Comparison of ENCODE assay signal across 1 cellular context in the genomic region with DNA sequence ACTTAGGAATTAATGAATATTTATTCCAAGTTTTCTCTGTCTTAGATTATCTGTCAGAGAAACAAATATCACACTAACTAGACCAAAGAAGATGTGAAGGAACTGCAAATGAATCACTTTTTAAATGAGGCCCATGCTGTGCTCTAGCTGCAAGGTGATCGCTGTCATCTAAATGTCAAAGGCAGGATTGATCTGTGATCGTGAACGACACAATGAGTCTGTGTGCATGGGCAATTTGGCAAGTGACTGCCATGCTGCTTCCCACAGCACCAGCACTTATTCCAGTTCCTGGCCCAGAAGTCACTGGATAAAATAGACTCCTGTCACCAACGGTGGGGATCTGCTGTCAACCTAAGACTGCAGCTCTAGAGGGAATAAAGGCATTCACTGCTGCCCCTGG.
A peak's percentile ranks its signal among the peaks of the same experiment; 100 is the strongest.
TF ChIP-seq lines count a peak whose summit lies in the region.

No MANE protein-coding gene starts in this region.

TF ChIP-seq in WTC11, 78 proteins besides CTCF, POLR2A, EP300 and RAD21 (continued from another document):
- 0 out of 2 replicates have a peak, but pooled peaks have one; percentile 26 for TF ChIP-seq FOXP4 (CRISPR knock-in tag; IDR thresholded peaks at IDR 0.05)
- no peak for TF ChIP-seq NFYB (CRISPR knock-in tag; conservative IDR thresholded peaks at IDR 0.05; ENCODE audit: low read depth)
- no peak for TF ChIP-seq ATF1 (CRISPR knock-in tag; IDR thresholded peaks at IDR 0.05)
- TF ChIP-seq, protein P1, sequence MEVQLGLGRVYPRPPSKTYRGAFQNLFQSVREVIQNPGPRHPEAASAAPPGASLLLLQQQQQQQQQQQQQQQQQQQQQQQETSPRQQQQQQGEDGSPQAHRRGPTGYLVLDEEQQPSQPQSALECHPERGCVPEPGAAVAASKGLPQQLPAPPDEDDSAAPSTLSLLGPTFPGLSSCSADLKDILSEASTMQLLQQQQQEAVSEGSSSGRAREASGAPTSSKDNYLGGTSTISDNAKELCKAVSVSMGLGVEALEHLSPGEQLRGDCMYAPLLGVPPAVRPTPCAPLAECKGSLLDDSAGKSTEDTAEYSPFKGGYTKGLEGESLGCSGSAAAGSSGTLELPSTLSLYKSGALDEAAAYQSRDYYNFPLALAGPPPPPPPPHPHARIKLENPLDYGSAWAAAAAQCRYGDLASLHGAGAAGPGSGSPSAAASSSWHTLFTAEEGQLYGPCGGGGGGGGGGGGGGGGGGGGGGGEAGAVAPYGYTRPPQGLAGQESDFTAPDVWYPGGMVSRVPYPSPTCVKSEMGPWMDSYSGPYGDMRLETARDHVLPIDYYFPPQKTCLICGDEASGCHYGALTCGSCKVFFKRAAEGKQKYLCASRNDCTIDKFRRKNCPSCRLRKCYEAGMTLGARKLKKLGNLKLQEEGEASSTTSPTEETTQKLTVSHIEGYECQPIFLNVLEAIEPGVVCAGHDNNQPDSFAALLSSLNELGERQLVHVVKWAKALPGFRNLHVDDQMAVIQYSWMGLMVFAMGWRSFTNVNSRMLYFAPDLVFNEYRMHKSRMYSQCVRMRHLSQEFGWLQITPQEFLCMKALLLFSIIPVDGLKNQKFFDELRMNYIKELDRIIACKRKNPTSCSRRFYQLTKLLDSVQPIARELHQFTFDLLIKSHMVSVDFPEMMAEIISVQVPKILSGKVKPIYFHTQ (CRISPR knock-in tag; IDR thresholded peaks at IDR 0.05), result no peak
- 0 out of 2 replicates have a peak, but pooled peaks have one; percentile 19 for TF ChIP-seq SP1 (CRISPR knock-in tag; conservative IDR thresholded peaks at IDR 0.05)
